ENCODE assay signal across 1 cellular context in the genomic region with DNA sequence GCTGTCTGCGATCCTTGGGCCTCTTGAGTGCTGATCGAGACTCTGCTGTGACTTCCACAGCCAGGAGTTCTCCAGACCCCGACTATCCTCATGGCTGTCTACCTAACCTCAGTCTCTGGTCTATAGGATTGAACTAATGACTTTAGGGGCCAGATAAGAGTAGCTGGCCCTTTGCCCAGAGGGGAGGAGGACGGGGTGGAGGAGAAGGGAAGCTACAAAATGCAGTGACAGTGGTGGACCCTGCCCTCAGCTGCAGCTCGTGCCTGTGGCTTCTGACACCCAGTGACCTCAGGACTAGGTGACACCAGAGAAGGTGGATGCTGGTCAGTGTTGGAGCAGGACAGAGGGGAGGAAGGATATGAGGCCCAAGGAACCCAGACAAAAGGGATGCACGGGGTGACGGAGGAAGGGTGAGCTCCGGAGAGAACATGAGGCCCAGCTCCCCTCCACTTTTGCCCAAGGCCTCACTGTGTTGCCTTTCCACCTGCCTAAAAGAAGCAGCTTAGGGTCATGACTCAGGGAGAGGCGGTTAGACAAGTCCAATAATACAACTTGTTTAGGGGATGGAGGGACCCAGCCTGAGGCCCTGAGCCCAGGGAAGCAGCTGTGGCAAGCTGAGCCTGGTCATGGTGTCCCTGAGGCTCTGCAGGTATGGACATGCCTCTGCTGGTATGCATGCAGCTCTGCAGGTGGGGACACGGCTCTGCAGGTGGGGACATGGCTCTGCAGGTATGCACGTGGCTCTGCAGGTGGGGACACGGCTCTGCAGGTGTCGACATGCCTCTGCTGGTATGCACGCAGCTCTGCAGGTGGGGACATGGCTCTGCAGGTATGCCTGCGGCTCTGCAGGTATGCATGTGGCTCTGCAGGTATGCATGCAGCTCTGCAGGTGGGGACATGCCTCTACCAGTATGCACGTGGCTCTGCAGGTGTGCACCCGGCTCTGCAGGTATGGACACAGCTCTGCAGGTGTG.
TF ChIP-seq lines count a peak whose summit lies in the region.

No MANE protein-coding gene starts in this region.

TF ChIP-seq in HepG2, 621 proteins besides CTCF, POLR2A, EP300 and RAD21 (continued from another document and continues in another):
- TF ChIP-seq, protein P1, sequence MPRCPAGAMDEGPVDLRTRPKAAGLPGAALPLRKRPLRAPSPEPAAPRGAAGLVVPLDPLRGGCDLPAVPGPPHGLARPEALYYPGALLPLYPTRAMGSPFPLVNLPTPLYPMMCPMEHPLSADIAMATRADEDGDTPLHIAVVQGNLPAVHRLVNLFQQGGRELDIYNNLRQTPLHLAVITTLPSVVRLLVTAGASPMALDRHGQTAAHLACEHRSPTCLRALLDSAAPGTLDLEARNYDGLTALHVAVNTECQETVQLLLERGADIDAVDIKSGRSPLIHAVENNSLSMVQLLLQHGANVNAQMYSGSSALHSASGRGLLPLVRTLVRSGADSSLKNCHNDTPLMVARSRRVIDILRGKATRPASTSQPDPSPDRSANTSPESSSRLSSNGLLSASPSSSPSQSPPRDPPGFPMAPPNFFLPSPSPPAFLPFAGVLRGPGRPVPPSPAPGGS (CRISPR knock-in tag; IDR thresholded peaks at IDR 0.05), result 0 out of 2 replicates have a peak, but pooled peaks have one; percentile 43
- TF ChIP-seq EZH2 (conservative IDR thresholded peaks at IDR 0.05; ENCODE audit: low read depth, low read length), result no peak
- TF ChIP-seq ETV5 (CRISPR knock-in tag; IDR thresholded peaks at IDR 0.05; ENCODE audit: borderline replicate concordance), result peak; percentile 16; the same call in 1 of the 2 replicates
- no peak; the same call in 1 of the 2 replicates for TF ChIP-seq ARHGAP35 (CRISPR knock-in tag; IDR thresholded peaks at IDR 0.05; ENCODE audit: borderline replicate concordance)
- peak; percentile 94 for TF ChIP-seq RXRA (CRISPR knock-in tag; IDR thresholded peaks at IDR 0.05)
- TF ChIP-seq SYNCRIP (IDR thresholded peaks at IDR 0.05; ENCODE audit: insufficient read depth, low read depth, low read length), result no peak
- TF ChIP-seq KAT7 (CRISPR knock-in tag; IDR thresholded peaks at IDR 0.05; ENCODE audit: borderline replicate concordance), result no peak
- no peak for TF ChIP-seq SIN3B (IDR thresholded peaks at IDR 0.05; ENCODE audit: low read length)
- TF ChIP-seq ZZZ3 (CRISPR knock-in tag; IDR thresholded peaks at IDR 0.05; ENCODE audit: borderline replicate concordance), result no peak
- no peak for TF ChIP-seq CEBPG (CRISPR knock-in tag; IDR thresholded peaks at IDR 0.05)
- no peak for TF ChIP-seq DDIT3 (CRISPR knock-in tag; IDR thresholded peaks at IDR 0.05)
- no peak for TF ChIP-seq MAFF (IDR thresholded peaks at IDR 0.05; ENCODE audit: low read depth, low read length)
- no peak; the same call in 1 of the 2 replicates for TF ChIP-seq RCOR2 (CRISPR knock-in tag; IDR thresholded peaks at IDR 0.05)
- no peak for TF ChIP-seq HMGA1 (CRISPR knock-in tag; conservative IDR thresholded peaks at IDR 0.05)
- TF ChIP-seq KMT2B (CRISPR knock-in tag; IDR thresholded peaks at IDR 0.05), result no peak
- TF ChIP-seq, protein P2, sequence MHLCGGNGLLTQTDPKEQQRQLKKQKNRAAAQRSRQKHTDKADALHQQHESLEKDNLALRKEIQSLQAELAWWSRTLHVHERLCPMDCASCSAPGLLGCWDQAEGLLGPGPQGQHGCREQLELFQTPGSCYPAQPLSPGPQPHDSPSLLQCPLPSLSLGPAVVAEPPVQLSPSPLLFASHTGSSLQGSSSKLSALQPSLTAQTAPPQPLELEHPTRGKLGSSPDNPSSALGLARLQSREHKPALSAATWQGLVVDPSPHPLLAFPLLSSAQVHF (CRISPR knock-in tag; IDR thresholded peaks at IDR 0.05), result no peak
- TF ChIP-seq SRSF1 (optimal IDR thresholded peaks at IDR 0.05; ENCODE audit: low read depth, low read length), result no peak
- no peak for TF ChIP-seq TMF1 (CRISPR knock-in tag; IDR thresholded peaks at IDR 0.05; ENCODE audit: low read depth)
- TF ChIP-seq ATRX (CRISPR knock-in tag; IDR thresholded peaks at IDR 0.05; ENCODE audit: borderline replicate concordance), result no peak
- no peak for TF ChIP-seq TRIM22 (IDR thresholded peaks at IDR 0.05)
- TF ChIP-seq, protein P3, sequence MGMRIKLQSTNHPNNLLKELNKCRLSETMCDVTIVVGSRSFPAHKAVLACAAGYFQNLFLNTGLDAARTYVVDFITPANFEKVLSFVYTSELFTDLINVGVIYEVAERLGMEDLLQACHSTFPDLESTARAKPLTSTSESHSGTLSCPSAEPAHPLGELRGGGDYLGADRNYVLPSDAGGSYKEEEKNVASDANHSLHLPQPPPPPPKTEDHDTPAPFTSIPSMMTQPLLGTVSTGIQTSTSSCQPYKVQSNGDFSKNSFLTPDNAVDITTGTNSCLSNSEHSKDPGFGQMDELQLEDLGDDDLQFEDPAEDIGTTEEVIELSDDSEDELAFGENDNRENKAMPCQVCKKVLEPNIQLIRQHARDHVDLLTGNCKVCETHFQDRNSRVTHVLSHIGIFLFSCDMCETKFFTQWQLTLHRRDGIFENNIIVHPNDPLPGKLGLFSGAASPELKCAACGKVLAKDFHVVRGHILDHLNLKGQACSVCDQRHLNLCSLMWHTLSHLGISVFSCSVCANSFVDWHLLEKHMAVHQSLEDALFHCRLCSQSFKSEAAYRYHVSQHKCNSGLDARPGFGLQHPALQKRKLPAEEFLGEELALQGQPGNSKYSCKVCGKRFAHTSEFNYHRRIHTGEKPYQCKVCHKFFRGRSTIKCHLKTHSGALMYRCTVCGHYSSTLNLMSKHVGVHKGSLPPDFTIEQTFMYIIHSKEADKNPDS (CRISPR knock-in tag; IDR thresholded peaks at IDR 0.05), result no peak
- no peak for TF ChIP-seq ZNF484 (CRISPR knock-in tag; IDR thresholded peaks at IDR 0.05; ENCODE audit: borderline replicate concordance, low read depth)
- no peak for TF ChIP-seq CENPT (CRISPR knock-in tag; IDR thresholded peaks at IDR 0.05; ENCODE audit: low read depth)
- TF ChIP-seq, protein P4, sequence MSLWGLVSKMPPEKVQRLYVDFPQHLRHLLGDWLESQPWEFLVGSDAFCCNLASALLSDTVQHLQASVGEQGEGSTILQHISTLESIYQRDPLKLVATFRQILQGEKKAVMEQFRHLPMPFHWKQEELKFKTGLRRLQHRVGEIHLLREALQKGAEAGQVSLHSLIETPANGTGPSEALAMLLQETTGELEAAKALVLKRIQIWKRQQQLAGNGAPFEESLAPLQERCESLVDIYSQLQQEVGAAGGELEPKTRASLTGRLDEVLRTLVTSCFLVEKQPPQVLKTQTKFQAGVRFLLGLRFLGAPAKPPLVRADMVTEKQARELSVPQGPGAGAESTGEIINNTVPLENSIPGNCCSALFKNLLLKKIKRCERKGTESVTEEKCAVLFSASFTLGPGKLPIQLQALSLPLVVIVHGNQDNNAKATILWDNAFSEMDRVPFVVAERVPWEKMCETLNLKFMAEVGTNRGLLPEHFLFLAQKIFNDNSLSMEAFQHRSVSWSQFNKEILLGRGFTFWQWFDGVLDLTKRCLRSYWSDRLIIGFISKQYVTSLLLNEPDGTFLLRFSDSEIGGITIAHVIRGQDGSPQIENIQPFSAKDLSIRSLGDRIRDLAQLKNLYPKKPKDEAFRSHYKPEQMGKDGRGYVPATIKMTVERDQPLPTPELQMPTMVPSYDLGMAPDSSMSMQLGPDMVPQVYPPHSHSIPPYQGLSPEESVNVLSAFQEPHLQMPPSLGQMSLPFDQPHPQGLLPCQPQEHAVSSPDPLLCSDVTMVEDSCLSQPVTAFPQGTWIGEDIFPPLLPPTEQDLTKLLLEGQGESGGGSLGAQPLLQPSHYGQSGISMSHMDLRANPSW (CRISPR knock-in tag; IDR thresholded peaks at IDR 0.05; ENCODE audit: borderline replicate concordance), result no peak
- TF ChIP-seq, protein P5, sequence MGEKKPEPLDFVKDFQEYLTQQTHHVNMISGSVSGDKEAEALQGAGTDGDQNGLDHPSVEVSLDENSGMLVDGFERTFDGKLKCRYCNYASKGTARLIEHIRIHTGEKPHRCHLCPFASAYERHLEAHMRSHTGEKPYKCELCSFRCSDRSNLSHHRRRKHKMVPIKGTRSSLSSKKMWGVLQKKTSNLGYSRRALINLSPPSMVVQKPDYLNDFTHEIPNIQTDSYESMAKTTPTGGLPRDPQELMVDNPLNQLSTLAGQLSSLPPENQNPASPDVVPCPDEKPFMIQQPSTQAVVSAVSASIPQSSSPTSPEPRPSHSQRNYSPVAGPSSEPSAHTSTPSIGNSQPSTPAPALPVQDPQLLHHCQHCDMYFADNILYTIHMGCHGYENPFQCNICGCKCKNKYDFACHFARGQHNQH (CRISPR knock-in tag; IDR thresholded peaks at IDR 0.05), result peak; percentile 47; the same call in 1 of the 2 replicates
- TF ChIP-seq ZNF709 (CRISPR knock-in tag; IDR thresholded peaks at IDR 0.05), result no peak
- TF ChIP-seq, protein P6, sequence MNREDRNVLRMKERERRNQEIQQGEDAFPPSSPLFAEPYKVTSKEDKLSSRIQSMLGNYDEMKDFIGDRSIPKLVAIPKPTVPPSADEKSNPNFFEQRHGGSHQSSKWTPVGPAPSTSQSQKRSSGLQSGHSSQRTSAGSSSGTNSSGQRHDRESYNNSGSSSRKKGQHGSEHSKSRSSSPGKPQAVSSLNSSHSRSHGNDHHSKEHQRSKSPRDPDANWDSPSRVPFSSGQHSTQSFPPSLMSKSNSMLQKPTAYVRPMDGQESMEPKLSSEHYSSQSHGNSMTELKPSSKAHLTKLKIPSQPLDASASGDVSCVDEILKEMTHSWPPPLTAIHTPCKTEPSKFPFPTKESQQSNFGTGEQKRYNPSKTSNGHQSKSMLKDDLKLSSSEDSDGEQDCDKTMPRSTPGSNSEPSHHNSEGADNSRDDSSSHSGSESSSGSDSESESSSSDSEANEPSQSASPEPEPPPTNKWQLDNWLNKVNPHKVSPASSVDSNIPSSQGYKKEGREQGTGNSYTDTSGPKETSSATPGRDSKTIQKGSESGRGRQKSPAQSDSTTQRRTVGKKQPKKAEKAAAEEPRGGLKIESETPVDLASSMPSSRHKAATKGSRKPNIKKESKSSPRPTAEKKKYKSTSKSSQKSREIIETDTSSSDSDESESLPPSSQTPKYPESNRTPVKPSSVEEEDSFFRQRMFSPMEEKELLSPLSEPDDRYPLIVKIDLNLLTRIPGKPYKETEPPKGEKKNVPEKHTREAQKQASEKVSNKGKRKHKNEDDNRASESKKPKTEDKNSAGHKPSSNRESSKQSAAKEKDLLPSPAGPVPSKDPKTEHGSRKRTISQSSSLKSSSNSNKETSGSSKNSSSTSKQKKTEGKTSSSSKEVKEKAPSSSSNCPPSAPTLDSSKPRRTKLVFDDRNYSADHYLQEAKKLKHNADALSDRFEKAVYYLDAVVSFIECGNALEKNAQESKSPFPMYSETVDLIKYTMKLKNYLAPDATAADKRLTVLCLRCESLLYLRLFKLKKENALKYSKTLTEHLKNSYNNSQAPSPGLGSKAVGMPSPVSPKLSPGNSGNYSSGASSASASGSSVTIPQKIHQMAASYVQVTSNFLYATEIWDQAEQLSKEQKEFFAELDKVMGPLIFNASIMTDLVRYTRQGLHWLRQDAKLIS (CRISPR knock-in tag; IDR thresholded peaks at IDR 0.05), result no peak
- TF ChIP-seq, protein P7, sequence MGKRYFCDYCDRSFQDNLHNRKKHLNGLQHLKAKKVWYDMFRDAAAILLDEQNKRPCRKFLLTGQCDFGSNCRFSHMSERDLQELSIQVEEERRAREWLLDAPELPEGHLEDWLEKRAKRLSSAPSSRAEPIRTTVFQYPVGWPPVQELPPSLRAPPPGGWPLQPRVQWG (CRISPR knock-in tag; IDR thresholded peaks at IDR 0.05; ENCODE audit: borderline replicate concordance, low read depth), result no peak
- no peak for TF ChIP-seq ZNF674 (CRISPR knock-in tag; IDR thresholded peaks at IDR 0.05; ENCODE audit: low read depth)
- TF ChIP-seq, protein P8, sequence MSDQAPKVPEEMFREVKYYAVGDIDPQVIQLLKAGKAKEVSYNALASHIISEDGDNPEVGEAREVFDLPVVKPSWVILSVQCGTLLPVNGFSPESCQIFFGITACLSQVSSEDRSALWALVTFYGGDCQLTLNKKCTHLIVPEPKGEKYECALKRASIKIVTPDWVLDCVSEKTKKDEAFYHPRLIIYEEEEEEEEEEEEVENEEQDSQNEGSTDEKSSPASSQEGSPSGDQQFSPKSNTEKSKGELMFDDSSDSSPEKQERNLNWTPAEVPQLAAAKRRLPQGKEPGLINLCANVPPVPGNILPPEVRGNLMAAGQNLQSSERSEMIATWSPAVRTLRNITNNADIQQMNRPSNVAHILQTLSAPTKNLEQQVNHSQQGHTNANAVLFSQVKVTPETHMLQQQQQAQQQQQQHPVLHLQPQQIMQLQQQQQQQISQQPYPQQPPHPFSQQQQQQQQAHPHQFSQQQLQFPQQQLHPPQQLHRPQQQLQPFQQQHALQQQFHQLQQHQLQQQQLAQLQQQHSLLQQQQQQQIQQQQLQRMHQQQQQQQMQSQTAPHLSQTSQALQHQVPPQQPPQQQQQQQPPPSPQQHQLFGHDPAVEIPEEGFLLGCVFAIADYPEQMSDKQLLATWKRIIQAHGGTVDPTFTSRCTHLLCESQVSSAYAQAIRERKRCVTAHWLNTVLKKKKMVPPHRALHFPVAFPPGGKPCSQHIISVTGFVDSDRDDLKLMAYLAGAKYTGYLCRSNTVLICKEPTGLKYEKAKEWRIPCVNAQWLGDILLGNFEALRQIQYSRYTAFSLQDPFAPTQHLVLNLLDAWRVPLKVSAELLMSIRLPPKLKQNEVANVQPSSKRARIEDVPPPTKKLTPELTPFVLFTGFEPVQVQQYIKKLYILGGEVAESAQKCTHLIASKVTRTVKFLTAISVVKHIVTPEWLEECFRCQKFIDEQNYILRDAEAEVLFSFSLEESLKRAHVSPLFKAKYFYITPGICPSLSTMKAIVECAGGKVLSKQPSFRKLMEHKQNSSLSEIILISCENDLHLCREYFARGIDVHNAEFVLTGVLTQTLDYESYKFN (CRISPR knock-in tag; conservative IDR thresholded peaks at IDR 0.05), result peak; percentile 90
- peak; percentile 72 to 78; a peak in 3 of 4 replicates for TF ChIP-seq NR2F1 (CRISPR knock-in tag; IDR thresholded peaks at IDR 0.05)
- TF ChIP-seq JUN (CRISPR knock-in tag; IDR thresholded peaks at IDR 0.05), result 0 out of 2 replicates have a peak, but pooled peaks have one; percentile 15
- no peak for TF ChIP-seq XBP1 (CRISPR knock-in tag; IDR thresholded peaks at IDR 0.05)
- TF ChIP-seq NCOA5 (CRISPR knock-in tag; IDR thresholded peaks at IDR 0.05), result no peak
- TF ChIP-seq YEATS2 (CRISPR knock-in tag; IDR thresholded peaks at IDR 0.05; ENCODE audit: borderline replicate concordance), result no peak
- TF ChIP-seq ZNF160 (CRISPR knock-in tag; IDR thresholded peaks at IDR 0.05), result no peak
- no peak for TF ChIP-seq ZNF33A (CRISPR knock-in tag; IDR thresholded peaks at IDR 0.05; ENCODE audit: borderline replicate concordance)
- no peak for TF ChIP-seq FOSL1 (CRISPR knock-in tag; IDR thresholded peaks at IDR 0.05; ENCODE audit: borderline replicate concordance)
- peak; percentile 92 for TF ChIP-seq ZNF746 (CRISPR knock-in tag; IDR thresholded peaks at IDR 0.05)
- TF ChIP-seq ZBTB38 (CRISPR knock-in tag; IDR thresholded peaks at IDR 0.05), result peak; percentile 66
